ENCODE assay signal across 8 cellular contexts in the genomic region with DNA sequence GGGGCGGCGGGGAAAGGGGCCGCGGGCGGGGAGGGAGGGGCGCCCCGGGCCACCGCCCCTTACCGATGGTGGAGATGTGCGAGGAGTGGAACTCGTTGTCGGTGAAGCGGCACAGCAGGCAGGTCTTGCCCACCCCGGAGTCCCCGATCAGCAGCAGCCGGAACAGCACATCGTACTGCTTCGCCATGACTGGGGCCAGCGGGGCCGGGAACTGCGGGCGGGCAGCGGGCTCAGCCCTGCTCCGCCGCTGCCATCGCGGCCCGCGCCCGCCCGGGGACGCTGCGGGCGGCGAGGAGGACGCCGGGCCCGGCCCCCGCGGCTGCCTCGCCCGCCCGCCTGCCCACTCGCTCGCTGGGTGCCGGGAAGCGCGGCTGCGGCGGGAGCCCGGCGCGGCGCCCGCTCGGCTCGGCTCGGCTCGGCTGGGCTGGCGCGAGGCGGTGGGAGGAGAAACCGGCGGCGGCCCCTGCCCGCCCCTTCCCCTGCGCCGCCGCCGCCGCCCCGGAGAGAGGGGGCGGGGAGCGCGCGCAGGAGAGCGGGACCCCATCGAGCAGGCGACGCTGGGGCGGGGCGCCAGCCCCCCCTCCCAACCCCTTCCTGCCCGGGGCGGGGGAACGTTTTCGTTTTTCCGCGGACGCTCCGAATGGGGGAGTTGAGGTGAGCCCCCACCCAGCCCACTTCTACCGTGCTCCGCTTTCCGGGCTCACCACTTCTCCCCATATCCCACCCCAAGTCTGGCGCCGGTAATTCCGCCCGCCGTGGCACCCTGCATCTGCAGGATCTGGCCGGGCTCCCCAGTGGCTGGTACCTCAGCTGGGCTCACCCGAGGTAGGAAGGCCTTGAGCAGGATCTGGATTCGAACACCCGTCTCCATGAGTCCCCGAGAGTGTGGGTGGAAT. TPM values are rescaled to one million over a fixed set of nuclear protein-coding genes. Genes with fewer than 3 reads are reported as not detected.
DNase-seq lines count a peak whose midpoint lies in the region; ATAC-seq and TF ChIP-seq lines count a peak whose summit lies in the region.

RAB15 (minus strand) TSS at position 447 of the 896 bp plus-strand sequence; CDS start at position 187, 260 bp downstream.

- H3K9me3 ChIP-seq in Caco-2 (no peaks in the 10 kb centered on the region), SK-N-MC (ENCODE audit: low read depth, low read length) (no peaks in the 10 kb centered on the region), iPS DF 6.9 (ENCODE audit: control insufficient read depth, insufficient read depth, low read length) (no peaks in the 10 kb centered on the region), gastrocnemius medialis (no peaks in the 10 kb centered on the region)

- TF ChIP-seq CTCF in Caco-2 (IDR thresholded peaks at IDR 0.05; ENCODE audit: insufficient read depth in 1 of 2, low read depth in 1 of 2, low read length in 1 of 2, severe bottlenecking in 1 of 2, unreplicated experiment in 1 of 2) (no peak), gastrocnemius medialis (IDR thresholded peaks at IDR 0.05 in 4 of 5, conservative IDR thresholded peaks at IDR 0.05 in 1 of 5) (no peak)

- POLR2A ChIA-PET in Caco-2 (lab: Charles Lee), result interaction anchor here (0.7 kb wide), 1 partner anchor 43 kb away, joined by 3 read pairs; no protein-coding TSS in a partner anchor

- H3K27ac ChIP-seq in SK-N-MC, result no peak within 1 kb of the TSS
- no peak within 1 kb of the TSS for H3K27ac ChIP-seq in iPS DF 6.9 (ENCODE audit: low read length)
- H3K27ac ChIP-seq in gastrocnemius medialis, result peak within 1 kb of the TSS in 2 of 4 donors; percentile 13 to 36

- ATAC-seq in HG02610 (IDR thresholded peaks at IDR 0.05; ENCODE audit: unreplicated experiment) (peak; percentile 56), gastrocnemius medialis (peak; percentile 62 to 65)

- peaks cover 10% of the 10 kb centered on the region for H3K4me1 Mint-ChIP-seq in Caco-2 (ENCODE audit: low read depth, unreplicated experiment)

- intact Hi-C loops in Caco-2 (cut with micrococcal nuclease; ENCODE audit: unreplicated experiment) (no loop called here), gastrocnemius medialis (cut with DNase I; ENCODE audit: low total_unique reads) (no loop called here)

- H3K27ac Mint-ChIP-seq in Caco-2 (ENCODE audit: unreplicated experiment), result peak within 1 kb of the TSS; percentile 81

- no peaks in the 10 kb centered on the region for H3K36me3 ChIP-seq in Caco-2 (ENCODE audit: control insufficient read depth, insufficient read depth, low read length)
- no peaks in the 10 kb centered on the region for H3K36me3 ChIP-seq in SK-N-MC (ENCODE audit: insufficient read depth, low read length)
- H3K36me3 ChIP-seq in iPS DF 6.9 (ENCODE audit: control insufficient read depth, insufficient read depth, low read length), result no peaks in the 10 kb centered on the region
- no peaks in the 10 kb centered on the region for H3K36me3 ChIP-seq in gastrocnemius medialis

- H3K4me3 ChIP-seq in Caco-2 (ENCODE audit: low read depth, low read length) (peak within 1 kb of the TSS; percentile 65), SK-N-MC (peak within 1 kb of the TSS; percentile 85), iPS DF 6.9 (ENCODE audit: low read length) (peak within 1 kb of the TSS; percentile 72), gastrocnemius medialis (peak within 1 kb of the TSS; percentile 59 to 71 (median 64))

- TF ChIP-seq POLR2A in gastrocnemius medialis (IDR thresholded peaks at IDR 0.05), result no peak

- in situ Hi-C loops in gastrocnemius medialis (cut with MboI; ENCODE audit: low sequenced_read_pairs in 4 of 4), result no loop called here

- no CpG with 5 or more reads among the region's 103 CpGs for WGBS in iPS DF 6.9 (ENCODE audit: insufficient coverage, insufficient read length)

- peaks cover 33% of the 10 kb centered on the region for H3K4me1 ChIP-seq in Caco-2
- H3K4me1 ChIP-seq in iPS DF 6.9 (ENCODE audit: control insufficient read depth, insufficient read depth, low read length), result peaks cover 16% of the 10 kb centered on the region
- H3K4me1 ChIP-seq in gastrocnemius medialis, result peaks cover 0 to 15% of the 10 kb centered on the region in 2 donors

- H3K36me3 Mint-ChIP-seq in Caco-2 (ENCODE audit: insufficient read depth, unreplicated experiment), result peaks cover 12% of the 10 kb centered on the region

- H3K9me3 Mint-ChIP-seq in Caco-2 (ENCODE audit: unreplicated experiment), result no peaks in the 10 kb centered on the region

- peak within 1 kb of the TSS; percentile 73 for H3K9ac ChIP-seq in SK-N-MC (ENCODE audit: insufficient read length)

- no peaks in the 10 kb centered on the region for H3K27me3 Mint-ChIP-seq in Caco-2 (ENCODE audit: insufficient read depth, unreplicated experiment)

- no TSS peak for BruUV-seq in Caco-2 (replicated peaks; lab: Mats Ljungman, UMichigan)

- H3K4me3 Mint-ChIP-seq in Caco-2 (ENCODE audit: unreplicated experiment), result peak within 1 kb of the TSS; percentile 80

- CTCF ChIA-PET in Caco-2 (lab: Charles Lee), result interaction anchor here (0.6 kb wide), 3 partner anchors 28 to 43 kb away, joined by 3 to 4 read pairs (median 3); no protein-coding TSS in a partner anchor

- H3K27me3 ChIP-seq in Caco-2 (replicated peaks; ENCODE audit: control insufficient read depth, insufficient read depth, low read length), result no peaks in the 10 kb centered on the region
- no peaks in the 10 kb centered on the region for H3K27me3 ChIP-seq in iPS DF 6.9 (ENCODE audit: control insufficient read depth, insufficient read depth, low read length)
- H3K27me3 ChIP-seq in gastrocnemius medialis, result no peaks in the 10 kb centered on the region

- peak in 1 of 2 experiments; percentile 67 for DNase-seq in Caco-2
- no peak for DNase-seq in SK-N-MC (ENCODE audit: low read depth, low spot score)
- DNase-seq in astrocyte of the hippocampus (ENCODE audit: low read depth, low spot score), result peak; percentile 78
- no peak for DNase-seq in iPS DF 6.9 (ENCODE audit: low read depth, low spot score)
- peak in 1 of 2 donors; percentile 11 for DNase-seq in gastrocnemius medialis
- DNase-seq in NCI-H128 (lab: John Stamatoyannopoulos, UW; ENCODE audit: unreplicated experiment), result no peak
- no peak for DNase-seq in SW 1271 (lab: John Stamatoyannopoulos, UW)

RNA-seq across cellular contexts. Expression of gene RAB15, which starts in this region (rescaled TPM):
- total RNA-seq in Caco-2 (2022) (69.5 and 92.5 TPM in 2 replicates), gastrocnemius medialis (1 to 10 TPM in 2 of 4 donors, under 1 TPM in 2; 0.51 to 7.3 (median 2.0) TPM)
